10 cellular contexts compared by ENCODE assay signal in genomic region chr4:90328558-90328957, GRCh38.
DNase-seq lines count a peak whose midpoint lies in the region; ATAC-seq and TF ChIP-seq lines count a peak whose summit lies in the region.
"Had no signal": no experiment of that assay in that cellular context is flagged by ENCODE, and none has a peak within 500 bp of the region (broad histone marks: within the 10 kb centered on the region; RNA-seq: fewer than 3 reads in every experiment).

No MANE protein-coding gene starts in this region.

- H3K36me3 Mint-ChIP-seq in Calu3 (ENCODE audit: insufficient read depth, unreplicated experiment): no peaks in the 10 kb centered on the region

- H3K27ac Mint-ChIP-seq in Calu3 (ENCODE audit: unreplicated experiment): no peak overlapping the region
- H3K27ac Mint-ChIP-seq: activated T-cell treated with anti-CD3 and anti-CD28 coated beads, Interleukin-2, amount 50 U/mL, for 72 hours had no signal

- no peak overlapping the region for H3K4me3 Mint-ChIP-seq in Calu3 (ENCODE audit: low read depth, unreplicated experiment)
- H3K4me3 Mint-ChIP-seq: activated T-cell treated with anti-CD3 and anti-CD28 coated beads, Interleukin-2, amount 50 U/mL, for 72 hours had no signal

- intact Hi-C loops in Calu3 (cut with micrococcal nuclease; ENCODE audit: unreplicated experiment): no loop called here

- H3K9me3 Mint-ChIP-seq in Calu3 (ENCODE audit: low read depth, unreplicated experiment): no peaks in the 10 kb centered on the region
- H3K9me3 Mint-ChIP-seq: activated T-cell treated with anti-CD3 and anti-CD28 coated beads, Interleukin-2, amount 50 U/mL, for 72 hours had no signal

- no peaks in the 10 kb centered on the region for H3K27me3 Mint-ChIP-seq in Calu3 (ENCODE audit: unreplicated experiment)

- BruUV-seq in Calu3 (replicated peaks; lab: Mats Ljungman, UMichigan): no TSS peak

- no peak for TF ChIP-seq CTCF in Calu3 (IDR thresholded peaks at IDR 0.05; ENCODE audit: unreplicated experiment)

- H3K4me1 Mint-ChIP-seq in Calu3 (ENCODE audit: low read depth, unreplicated experiment): no peaks in the 10 kb centered on the region

- ATAC-seq in HG03196 (IDR thresholded peaks at IDR 0.05; ENCODE audit: unreplicated experiment) (no peak), GM18517 (IDR thresholded peaks at IDR 0.05; ENCODE audit: unreplicated experiment) (no peak), GM19397 (IDR thresholded peaks at IDR 0.05; ENCODE audit: unreplicated experiment) (no peak)
- ATAC-seq: activated T-cell treated with anti-CD3 and anti-CD28 coated beads, Interleukin-2, amount 50 U/mL, for 72 hours had no signal

- DNase-seq in Calu3 (peak; percentile 4), NCI-H1092 (lab: John Stamatoyannopoulos, UW) (peak; percentile 41), amniotic epithelial cell (ENCODE audit: low read depth) (peak; percentile 24), iPS-NIHi11 (ENCODE audit: low spot score) (peak; percentile 8), NCI-H128 (lab: John Stamatoyannopoulos, UW; ENCODE audit: unreplicated experiment) (no peak)
- DNase-seq: activated T-cell treated with anti-CD3 and anti-CD28 coated beads, Interleukin-2, amount 50 U/mL, for 72 hours; SIG-M5 had no signal

- CTCF ChIA-PET in Calu3 (lab: Charles Lee): no interaction called here
